ENCODE assay signal across 1 cellular context in the genomic region with DNA sequence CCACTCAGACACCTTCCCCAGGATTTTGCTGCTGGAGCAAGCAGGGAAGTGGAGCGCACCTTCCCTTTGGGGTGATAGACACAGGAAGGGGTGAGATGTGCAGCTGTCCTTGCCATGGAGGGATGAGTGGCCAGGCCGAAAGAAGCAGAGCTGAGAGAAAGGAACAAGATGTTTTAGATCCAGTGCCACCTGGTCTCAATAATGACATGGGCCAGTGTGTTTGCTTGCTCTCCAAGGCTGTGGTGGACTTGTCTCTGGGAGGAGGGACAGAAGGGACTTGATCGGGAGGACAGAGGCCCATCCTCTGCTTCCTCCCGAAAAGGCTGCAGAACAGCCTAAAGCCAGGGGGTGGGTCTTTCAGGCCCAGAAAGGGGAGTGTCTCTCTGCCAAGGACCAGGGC.
TF ChIP-seq lines count a peak whose summit lies in the region.

No MANE protein-coding gene starts in this region.

TF ChIP-seq in GM12878, 131 proteins besides CTCF, POLR2A, EP300 and RAD21 (continued from another document and continues in another):
- TF ChIP-seq IKZF2 (IDR thresholded peaks at IDR 0.05): no peak; a peak in 1 of 4 replicates
- no peak for TF ChIP-seq KDM1A (IDR thresholded peaks at IDR 0.05; ENCODE audit: borderline replicate concordance)
- TF ChIP-seq NR2C1 (IDR thresholded peaks at IDR 0.05): no peak
- TF ChIP-seq BMI1 (IDR thresholded peaks at IDR 0.05; ENCODE audit: borderline replicate concordance): 0 out of 2 replicates have a peak, but pooled peaks have one; percentile 9
- no peak for TF ChIP-seq HCFC1 (IDR thresholded peaks at IDR 0.05; ENCODE audit: low read length)
- TF ChIP-seq JUND (IDR thresholded peaks at IDR 0.05; ENCODE audit: low read depth, low read length): no peak
- TF ChIP-seq MXI1 (IDR thresholded peaks at IDR 0.05; ENCODE audit: low read depth, low read length): no peak
- TF ChIP-seq, protein P1, sequence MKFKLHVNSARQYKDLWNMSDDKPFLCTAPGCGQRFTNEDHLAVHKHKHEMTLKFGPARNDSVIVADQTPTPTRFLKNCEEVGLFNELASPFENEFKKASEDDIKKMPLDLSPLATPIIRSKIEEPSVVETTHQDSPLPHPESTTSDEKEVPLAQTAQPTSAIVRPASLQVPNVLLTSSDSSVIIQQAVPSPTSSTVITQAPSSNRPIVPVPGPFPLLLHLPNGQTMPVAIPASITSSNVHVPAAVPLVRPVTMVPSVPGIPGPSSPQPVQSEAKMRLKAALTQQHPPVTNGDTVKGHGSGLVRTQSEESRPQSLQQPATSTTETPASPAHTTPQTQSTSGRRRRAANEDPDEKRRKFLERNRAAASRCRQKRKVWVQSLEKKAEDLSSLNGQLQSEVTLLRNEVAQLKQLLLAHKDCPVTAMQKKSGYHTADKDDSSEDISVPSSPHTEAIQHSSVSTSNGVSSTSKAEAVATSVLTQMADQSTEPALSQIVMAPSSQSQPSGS (IDR thresholded peaks at IDR 0.05; ENCODE audit: low read length): no peak
- no peak for TF ChIP-seq WRNIP1 (IDR thresholded peaks at IDR 0.05; ENCODE audit: borderline replicate concordance, low read depth, low read length)
- TF ChIP-seq STAT3 (IDR thresholded peaks at IDR 0.05; ENCODE audit: low read depth, low read length): no peak
- TF ChIP-seq POLR2AphosphoS2 (IDR thresholded peaks at IDR 0.05; ENCODE audit: low read depth, low read length): peak; percentile 38; the same call in 1 of the 2 replicates
- TF ChIP-seq ATF7 (IDR thresholded peaks at IDR 0.05; ENCODE audit: low read depth): no peak
- TF ChIP-seq SP1 (IDR thresholded peaks at IDR 0.05; ENCODE audit: low read depth, low read length): no peak
- TF ChIP-seq HDGF (IDR thresholded peaks at IDR 0.05): peak; percentile 71; the same call in 1 of the 2 replicates
- no peak for TF ChIP-seq NR2F1 (conservative IDR thresholded peaks at IDR 0.05)
- no peak for TF ChIP-seq MYB (IDR thresholded peaks at IDR 0.05; ENCODE audit: borderline replicate concordance, low read depth, low read length)
- no peak for TF ChIP-seq RUNX3 (IDR thresholded peaks at IDR 0.05; ENCODE audit: low read length)
- TF ChIP-seq CHD2 (IDR thresholded peaks at IDR 0.05; ENCODE audit: borderline replicate concordance, low read depth, low read length): no peak
- TF ChIP-seq, protein P2, sequence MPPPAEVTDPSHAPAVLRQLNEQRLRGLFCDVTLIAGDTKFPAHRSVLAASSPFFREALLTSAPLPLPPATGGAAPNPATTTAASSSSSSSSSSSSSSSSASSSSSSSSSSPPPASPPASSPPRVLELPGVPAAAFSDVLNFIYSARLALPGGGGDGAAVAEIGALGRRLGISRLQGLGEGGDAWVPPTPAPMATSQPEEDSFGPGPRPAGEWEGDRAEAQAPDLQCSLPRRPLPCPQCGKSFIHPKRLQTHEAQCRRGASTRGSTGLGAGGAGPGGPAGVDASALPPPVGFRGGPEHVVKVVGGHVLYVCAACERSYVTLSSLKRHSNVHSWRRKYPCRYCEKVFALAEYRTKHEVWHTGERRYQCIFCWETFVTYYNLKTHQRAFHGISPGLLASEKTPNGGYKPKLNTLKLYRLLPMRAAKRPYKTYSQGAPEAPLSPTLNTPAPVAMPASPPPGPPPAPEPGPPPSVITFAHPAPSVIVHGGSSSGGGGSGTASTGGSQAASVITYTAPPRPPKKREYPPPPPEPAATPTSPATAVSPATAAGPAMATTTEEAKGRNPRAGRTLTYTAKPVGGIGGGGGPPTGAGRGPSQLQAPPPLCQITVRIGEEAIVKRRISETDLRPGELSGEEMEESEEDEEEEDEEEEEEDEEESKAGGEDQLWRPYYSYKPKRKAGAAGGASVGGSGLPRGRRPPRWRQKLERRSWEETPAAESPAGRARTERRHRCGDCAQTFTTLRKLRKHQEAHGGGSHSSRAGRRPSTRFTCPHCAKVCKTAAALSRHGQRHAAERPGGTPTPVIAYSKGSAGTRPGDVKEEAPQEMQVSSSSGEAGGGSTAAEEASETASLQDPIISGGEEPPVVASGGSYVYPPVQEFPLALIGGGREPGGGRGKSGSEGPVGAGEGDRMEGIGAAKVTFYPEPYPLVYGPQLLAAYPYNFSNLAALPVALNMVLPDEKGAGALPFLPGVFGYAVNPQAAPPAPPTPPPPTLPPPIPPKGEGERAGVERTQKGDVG (CRISPR knock-in tag; IDR thresholded peaks at IDR 0.05): 0 out of 2 replicates have a peak, but pooled peaks have one; percentile 23
- TF ChIP-seq SUPT20H (IDR thresholded peaks at IDR 0.05; ENCODE audit: borderline replicate concordance, control insufficient read depth, low read depth, low read length): no peak
- TF ChIP-seq, protein P3, sequence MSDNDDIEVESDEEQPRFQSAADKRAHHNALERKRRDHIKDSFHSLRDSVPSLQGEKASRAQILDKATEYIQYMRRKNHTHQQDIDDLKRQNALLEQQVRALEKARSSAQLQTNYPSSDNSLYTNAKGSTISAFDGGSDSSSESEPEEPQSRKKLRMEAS (IDR thresholded peaks at IDR 0.05; ENCODE audit: low read depth, low read length): no peak
- TF ChIP-seq TCF7 (IDR thresholded peaks at IDR 0.05; ENCODE audit: borderline replicate concordance): no peak
- TF ChIP-seq CREM (IDR thresholded peaks at IDR 0.05; ENCODE audit: low read depth): no peak
- no peak for TF ChIP-seq NR2C2 (IDR thresholded peaks at IDR 0.05; ENCODE audit: borderline replicate concordance, control insufficient read depth, insufficient read length, low read depth)
- no peak for TF ChIP-seq SIX5 (IDR thresholded peaks at IDR 0.05; ENCODE audit: low read depth, low read length, severe bottlenecking)
- TF ChIP-seq ZZZ3 (IDR thresholded peaks at IDR 0.05; ENCODE audit: control insufficient read depth, insufficient read length, low read depth): no peak
- no peak for TF ChIP-seq FOXK2 (IDR thresholded peaks at IDR 0.05)
- TF ChIP-seq CBX3 (IDR thresholded peaks at IDR 0.05; ENCODE audit: borderline replicate concordance, low read depth): no peak
- no peak for TF ChIP-seq JUNB (IDR thresholded peaks at IDR 0.05)
- TF ChIP-seq, protein P4, sequence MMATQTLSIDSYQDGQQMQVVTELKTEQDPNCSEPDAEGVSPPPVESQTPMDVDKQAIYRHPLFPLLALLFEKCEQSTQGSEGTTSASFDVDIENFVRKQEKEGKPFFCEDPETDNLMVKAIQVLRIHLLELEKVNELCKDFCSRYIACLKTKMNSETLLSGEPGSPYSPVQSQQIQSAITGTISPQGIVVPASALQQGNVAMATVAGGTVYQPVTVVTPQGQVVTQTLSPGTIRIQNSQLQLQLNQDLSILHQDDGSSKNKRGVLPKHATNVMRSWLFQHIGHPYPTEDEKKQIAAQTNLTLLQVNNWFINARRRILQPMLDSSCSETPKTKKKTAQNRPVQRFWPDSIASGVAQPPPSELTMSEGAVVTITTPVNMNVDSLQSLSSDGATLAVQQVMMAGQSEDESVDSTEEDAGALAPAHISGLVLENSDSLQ (IDR thresholded peaks at IDR 0.05): 0 out of 2 replicates have a peak, but pooled peaks have one; percentile 16
- TF ChIP-seq YBX1 (IDR thresholded peaks at IDR 0.05): no peak
- no peak for TF ChIP-seq HDAC6 (IDR thresholded peaks at IDR 0.05; ENCODE audit: unreplicated experiment)
- TF ChIP-seq CBX5 (IDR thresholded peaks at IDR 0.05; ENCODE audit: low read depth): no peak
- TF ChIP-seq POLR2AphosphoS5 (IDR thresholded peaks at IDR 0.05; ENCODE audit: low read length): peak; percentile 82; the same call in 1 of the 2 replicates
- TF ChIP-seq, protein P5, sequence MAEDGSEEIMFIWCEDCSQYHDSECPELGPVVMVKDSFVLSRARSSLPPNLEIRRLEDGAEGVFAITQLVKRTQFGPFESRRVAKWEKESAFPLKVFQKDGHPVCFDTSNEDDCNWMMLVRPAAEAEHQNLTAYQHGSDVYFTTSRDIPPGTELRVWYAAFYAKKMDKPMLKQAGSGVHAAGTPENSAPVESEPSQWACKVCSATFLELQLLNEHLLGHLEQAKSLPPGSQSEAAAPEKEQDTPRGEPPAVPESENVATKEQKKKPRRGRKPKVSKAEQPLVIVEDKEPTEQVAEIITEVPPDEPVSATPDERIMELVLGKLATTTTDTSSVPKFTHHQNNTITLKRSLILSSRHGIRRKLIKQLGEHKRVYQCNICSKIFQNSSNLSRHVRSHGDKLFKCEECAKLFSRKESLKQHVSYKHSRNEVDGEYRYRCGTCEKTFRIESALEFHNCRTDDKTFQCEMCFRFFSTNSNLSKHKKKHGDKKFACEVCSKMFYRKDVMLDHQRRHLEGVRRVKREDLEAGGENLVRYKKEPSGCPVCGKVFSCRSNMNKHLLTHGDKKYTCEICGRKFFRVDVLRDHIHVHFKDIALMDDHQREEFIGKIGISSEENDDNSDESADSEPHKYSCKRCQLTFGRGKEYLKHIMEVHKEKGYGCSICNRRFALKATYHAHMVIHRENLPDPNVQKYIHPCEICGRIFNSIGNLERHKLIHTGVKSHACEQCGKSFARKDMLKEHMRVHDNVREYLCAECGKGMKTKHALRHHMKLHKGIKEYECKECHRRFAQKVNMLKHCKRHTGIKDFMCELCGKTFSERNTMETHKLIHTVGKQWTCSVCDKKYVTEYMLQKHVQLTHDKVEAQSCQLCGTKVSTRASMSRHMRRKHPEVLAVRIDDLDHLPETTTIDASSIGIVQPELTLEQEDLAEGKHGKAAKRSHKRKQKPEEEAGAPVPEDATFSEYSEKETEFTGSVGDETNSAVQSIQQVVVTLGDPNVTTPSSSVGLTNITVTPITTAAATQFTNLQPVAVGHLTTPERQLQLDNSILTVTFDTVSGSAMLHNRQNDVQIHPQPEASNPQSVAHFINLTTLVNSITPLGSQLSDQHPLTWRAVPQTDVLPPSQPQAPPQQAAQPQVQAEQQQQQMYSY (CRISPR knock-in tag; IDR thresholded peaks at IDR 0.05): no peak
- TF ChIP-seq, protein P6, sequence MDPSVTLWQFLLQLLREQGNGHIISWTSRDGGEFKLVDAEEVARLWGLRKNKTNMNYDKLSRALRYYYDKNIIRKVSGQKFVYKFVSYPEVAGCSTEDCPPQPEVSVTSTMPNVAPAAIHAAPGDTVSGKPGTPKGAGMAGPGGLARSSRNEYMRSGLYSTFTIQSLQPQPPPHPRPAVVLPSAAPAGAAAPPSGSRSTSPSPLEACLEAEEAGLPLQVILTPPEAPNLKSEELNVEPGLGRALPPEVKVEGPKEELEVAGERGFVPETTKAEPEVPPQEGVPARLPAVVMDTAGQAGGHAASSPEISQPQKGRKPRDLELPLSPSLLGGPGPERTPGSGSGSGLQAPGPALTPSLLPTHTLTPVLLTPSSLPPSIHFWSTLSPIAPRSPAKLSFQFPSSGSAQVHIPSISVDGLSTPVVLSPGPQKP (IDR thresholded peaks at IDR 0.05; ENCODE audit: low read depth, low read length): no peak
- TF ChIP-seq BACH1 (IDR thresholded peaks at IDR 0.05; ENCODE audit: borderline replicate concordance): peak; percentile 13; the same call in 1 of the 2 replicates
- TF ChIP-seq, protein P7, sequence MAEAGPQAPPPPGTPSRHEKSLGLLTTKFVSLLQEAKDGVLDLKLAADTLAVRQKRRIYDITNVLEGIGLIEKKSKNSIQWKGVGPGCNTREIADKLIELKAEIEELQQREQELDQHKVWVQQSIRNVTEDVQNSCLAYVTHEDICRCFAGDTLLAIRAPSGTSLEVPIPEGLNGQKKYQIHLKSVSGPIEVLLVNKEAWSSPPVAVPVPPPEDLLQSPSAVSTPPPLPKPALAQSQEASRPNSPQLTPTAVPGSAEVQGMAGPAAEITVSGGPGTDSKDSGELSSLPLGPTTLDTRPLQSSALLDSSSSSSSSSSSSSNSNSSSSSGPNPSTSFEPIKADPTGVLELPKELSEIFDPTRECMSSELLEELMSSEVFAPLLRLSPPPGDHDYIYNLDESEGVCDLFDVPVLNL (IDR thresholded peaks at IDR 0.05; ENCODE audit: low read depth, low read length): no peak
- no peak for TF ChIP-seq LARP7 (IDR thresholded peaks at IDR 0.05)
- TF ChIP-seq PML (IDR thresholded peaks at IDR 0.05; ENCODE audit: low read length): no peak
- no peak for TF ChIP-seq ZNF384 (IDR thresholded peaks at IDR 0.05; ENCODE audit: borderline replicate concordance, low read depth, low read length)
- TF ChIP-seq, protein P8, sequence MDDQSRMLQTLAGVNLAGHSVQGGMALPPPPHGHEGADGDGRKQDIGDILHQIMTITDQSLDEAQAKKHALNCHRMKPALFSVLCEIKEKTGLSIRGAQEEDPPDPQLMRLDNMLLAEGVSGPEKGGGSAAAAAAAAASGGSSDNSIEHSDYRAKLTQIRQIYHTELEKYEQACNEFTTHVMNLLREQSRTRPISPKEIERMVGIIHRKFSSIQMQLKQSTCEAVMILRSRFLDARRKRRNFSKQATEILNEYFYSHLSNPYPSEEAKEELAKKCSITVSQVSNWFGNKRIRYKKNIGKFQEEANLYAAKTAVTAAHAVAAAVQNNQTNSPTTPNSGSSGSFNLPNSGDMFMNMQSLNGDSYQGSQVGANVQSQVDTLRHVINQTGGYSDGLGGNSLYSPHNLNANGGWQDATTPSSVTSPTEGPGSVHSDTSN (IDR thresholded peaks at IDR 0.05; ENCODE audit: insufficient replicate concordance, low read depth, low read length): no peak
- no peak; the same call in 1 of the 2 replicates for TF ChIP-seq SMARCA5 (IDR thresholded peaks at IDR 0.05)
- TF ChIP-seq, protein P9, sequence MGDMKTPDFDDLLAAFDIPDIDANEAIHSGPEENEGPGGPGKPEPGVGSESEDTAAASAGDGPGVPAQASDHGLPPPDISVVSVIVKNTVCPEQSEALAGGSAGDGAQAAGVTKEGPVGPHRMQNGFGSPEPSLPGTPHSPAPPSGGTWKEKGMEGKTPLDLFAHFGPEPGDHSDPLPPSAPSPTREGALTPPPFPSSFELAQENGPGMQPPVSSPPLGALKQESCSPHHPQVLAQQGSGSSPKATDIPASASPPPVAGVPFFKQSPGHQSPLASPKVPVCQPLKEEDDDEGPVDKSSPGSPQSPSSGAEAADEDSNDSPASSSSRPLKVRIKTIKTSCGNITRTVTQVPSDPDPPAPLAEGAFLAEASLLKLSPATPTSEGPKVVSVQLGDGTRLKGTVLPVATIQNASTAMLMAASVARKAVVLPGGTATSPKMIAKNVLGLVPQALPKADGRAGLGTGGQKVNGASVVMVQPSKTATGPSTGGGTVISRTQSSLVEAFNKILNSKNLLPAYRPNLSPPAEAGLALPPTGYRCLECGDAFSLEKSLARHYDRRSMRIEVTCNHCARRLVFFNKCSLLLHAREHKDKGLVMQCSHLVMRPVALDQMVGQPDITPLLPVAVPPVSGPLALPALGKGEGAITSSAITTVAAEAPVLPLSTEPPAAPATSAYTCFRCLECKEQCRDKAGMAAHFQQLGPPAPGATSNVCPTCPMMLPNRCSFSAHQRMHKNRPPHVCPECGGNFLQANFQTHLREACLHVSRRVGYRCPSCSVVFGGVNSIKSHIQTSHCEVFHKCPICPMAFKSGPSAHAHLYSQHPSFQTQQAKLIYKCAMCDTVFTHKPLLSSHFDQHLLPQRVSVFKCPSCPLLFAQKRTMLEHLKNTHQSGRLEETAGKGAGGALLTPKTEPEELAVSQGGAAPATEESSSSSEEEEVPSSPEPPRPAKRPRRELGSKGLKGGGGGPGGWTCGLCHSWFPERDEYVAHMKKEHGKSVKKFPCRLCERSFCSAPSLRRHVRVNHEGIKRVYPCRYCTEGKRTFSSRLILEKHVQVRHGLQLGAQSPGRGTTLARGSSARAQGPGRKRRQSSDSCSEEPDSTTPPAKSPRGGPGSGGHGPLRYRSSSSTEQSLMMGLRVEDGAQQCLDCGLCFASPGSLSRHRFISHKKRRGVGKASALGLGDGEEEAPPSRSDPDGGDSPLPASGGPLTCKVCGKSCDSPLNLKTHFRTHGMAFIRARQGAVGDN (IDR thresholded peaks at IDR 0.05): peak; percentile 15; the same call in 1 of the 2 replicates
- no peak; the same call in 1 of the 2 replicates for TF ChIP-seq PAX5 (IDR thresholded peaks at IDR 0.05; ENCODE audit: borderline replicate concordance, low read depth, low read length)
- no peak for TF ChIP-seq MEF2A (IDR thresholded peaks at IDR 0.05; ENCODE audit: insufficient read depth, low read depth, low read length)
